In genomic region chr11:124012697-124013096, GRCh38 we compare ENCODE assay signal across 11 cellular contexts. TPM values are rescaled to one million over a fixed set of nuclear protein-coding genes. Genes with fewer than 3 reads are reported as not detected.
"Had no signal": no experiment of that assay in that cellular context is flagged by ENCODE, and none has a peak within 500 bp of the region (broad histone marks: within the 10 kb centered on the region; RNA-seq: fewer than 3 reads in every experiment).

TSS of gene OR10G4 (plus strand) at chr11:124012997. CDS start at chr11:124015575, 2,578 bp downstream.

- H3K9me3 Mint-ChIP-seq: IgD-negative memory B cell had no signal

- DNase-seq: IMR-90, KBM-7, KG1 had no signal

- H3K27ac Mint-ChIP-seq: IgD-negative memory B cell had no signal

- ATAC-seq: HepG2, K562 had no signal

- H3K27ac ChIP-seq: HL-60, KMS-11 had no signal

- H3K4me1 Mint-ChIP-seq: IgD-negative memory B cell had no signal

- H3K9ac ChIP-seq: KMS-11 had no signal

- H3K4me3 ChIP-seq: K562 had no signal

- H3K36me3 Mint-ChIP-seq: IgD-negative memory B cell had no signal

- H3K4me3 Mint-ChIP-seq: IgD-negative memory B cell had no signal

- H3K4me2 ChIP-seq: KMS-11 had no signal

- FAIRE-seq: HepG2, HTR-8/SVneo, K562 had no signal

RNA-seq across cellular contexts. Expression of gene OR10G4, which starts in this region (rescaled TPM):
- total RNA-seq: HepG2, HT-29, HT1080, IMR-90, K562 had no signal
- polyA plus RNA-seq: HepG2, IgD-negative memory B cell, IMR-90, K562 had no signal
